In genomic region chr6:134117409-134117808, GRCh38 we compare ENCODE assay signal across 10 cellular contexts.
DNase-seq lines count a peak whose midpoint lies in the region; ATAC-seq and TF ChIP-seq lines count a peak whose summit lies in the region.
"Had no signal": no experiment of that assay in that cellular context is flagged by ENCODE, and none has a peak within 500 bp of the region (broad histone marks: within the 10 kb centered on the region; RNA-seq: fewer than 3 reads in every experiment).

No MANE protein-coding gene starts in this region.

- H3K9ac ChIP-seq in DND-41 (ENCODE audit: low read depth, low read length): no peak overlapping the region

- POLR2A ChIA-PET in activated CD8-positive, alpha-beta T cell treated with anti-CD3 and anti-CD28 coated beads for 36 hours (lab: Charles Lee): no interaction called here

- H2AFZ ChIP-seq in DND-41 (ENCODE audit: low read depth, low read length): no peak overlapping the region

- H3K4me2 ChIP-seq in DND-41 (ENCODE audit: insufficient read depth, low read length): no peak overlapping the region

- peaks cover 6% of the 10 kb centered on the region for H3K27me3 Mint-ChIP-seq in activated CD8-positive, alpha-beta T cell treated with anti-CD3 and anti-CD28 coated beads for 36 hours
- H3K27me3 Mint-ChIP-seq in immature natural killer cell (ENCODE audit: low read depth in 3 of 3): peaks cover 2 to 10% (median 6%) of the 10 kb centered on the region in 3 donors

- ATAC-seq in DND-41 (ENCODE audit: insufficient read depth, low read depth): 0 out of 3 replicates have a peak, but pooled peaks have one; percentile 37
- ATAC-seq in activated CD8-positive, alpha-beta T cell treated with anti-CD3 and anti-CD28 coated beads for 36 hours: peak; percentile 37
- no peak for ATAC-seq in GM18519 (IDR thresholded peaks at IDR 0.05; ENCODE audit: low FRiP score, unreplicated experiment)
- no peak for ATAC-seq in GM21723 (IDR thresholded peaks at IDR 0.05; ENCODE audit: unreplicated experiment)

- no peak overlapping the region for H3K27ac Mint-ChIP-seq in activated CD8-positive, alpha-beta T cell treated with anti-CD3 and anti-CD28 coated beads for 36 hours
- H3K27ac Mint-ChIP-seq in immature natural killer cell: no peak overlapping the region

- no peaks in the 10 kb centered on the region for H3K4me1 ChIP-seq in DND-41 (ENCODE audit: insufficient read depth, low read length)

- no peaks in the 10 kb centered on the region for H4K20me1 ChIP-seq in DND-41 (ENCODE audit: insufficient read depth, low read length)

- no peak overlapping the region for H3K4me3 ChIP-seq in DND-41 (ENCODE audit: low read depth in 1 of 2, low read length in 2 of 2)

- no peaks in the 10 kb centered on the region for H3K79me2 ChIP-seq in DND-41 (ENCODE audit: insufficient read depth, low read length)

- H3K4me3 Mint-ChIP-seq in activated CD8-positive, alpha-beta T cell treated with anti-CD3 and anti-CD28 coated beads for 36 hours: no peak overlapping the region
- no peak overlapping the region for H3K4me3 Mint-ChIP-seq in immature natural killer cell
- H3K4me3 Mint-ChIP-seq: natural killer cell had no signal

- intact Hi-C loops in activated CD8-positive, alpha-beta T cell treated with anti-CD3 and anti-CD28 coated beads for 36 hours (cut with micrococcal nuclease): no loop called here

- DNase-seq in DND-41 (no peak), KG1 (lab: John Stamatoyannopoulos, UW) (peak; percentile 28), middle frontal gyrus (ENCODE audit: extremely low spot score, low spot score) (peak; percentile 3), 8988T (no peak), immature natural killer cell (no peak)
- peak; percentile 24 for DNase-seq in activated CD8-positive, alpha-beta T cell treated with anti-CD3 and anti-CD28 coated beads for 36 hours
- DNase-seq: activated CD4-positive, alpha-beta T cell treated with anti-CD3 and anti-CD28 coated beads for 48 hours; natural killer cell had no signal

- no peaks in the 10 kb centered on the region for H3K36me3 Mint-ChIP-seq in activated CD8-positive, alpha-beta T cell treated with anti-CD3 and anti-CD28 coated beads for 36 hours (ENCODE audit: low read depth)
- H3K36me3 Mint-ChIP-seq in immature natural killer cell: no peaks in the 10 kb centered on the region
- H3K36me3 Mint-ChIP-seq: natural killer cell had no signal

- H3K27ac ChIP-seq in DND-41 (ENCODE audit: low read length): no peak overlapping the region

- H3K27me3 ChIP-seq in DND-41 (ENCODE audit: insufficient read depth, low read length, poor library complexity): peaks cover 6% of the 10 kb centered on the region

- CTCF ChIA-PET in activated CD8-positive, alpha-beta T cell treated with anti-CD3 and anti-CD28 coated beads for 36 hours (lab: Charles Lee): interaction anchor here (1.5 to 2.0 kb wide), 2 partner anchors 20 to 706 kb away, joined by 7 to 10 read pairs; no protein-coding TSS in a partner anchor

- no peaks in the 10 kb centered on the region for H3K9me3 Mint-ChIP-seq in activated CD8-positive, alpha-beta T cell treated with anti-CD3 and anti-CD28 coated beads for 36 hours
- no peaks in the 10 kb centered on the region for H3K9me3 Mint-ChIP-seq in immature natural killer cell
- H3K9me3 Mint-ChIP-seq: natural killer cell had no signal

- H3K4me1 Mint-ChIP-seq in activated CD8-positive, alpha-beta T cell treated with anti-CD3 and anti-CD28 coated beads for 36 hours (ENCODE audit: low read depth): peaks cover 4% of the 10 kb centered on the region
- no peaks in the 10 kb centered on the region for H3K4me1 Mint-ChIP-seq in immature natural killer cell

- no peaks in the 10 kb centered on the region for H3K36me3 ChIP-seq in DND-41 (ENCODE audit: insufficient read depth, low read length)

- no peak for TF ChIP-seq CTCF in DND-41 (IDR thresholded peaks at IDR 0.05; ENCODE audit: borderline replicate concordance, extremely low read depth, low read length, poor library complexity, severe bottlenecking)
- TF ChIP-seq CTCF in activated CD8-positive, alpha-beta T cell treated with anti-CD3 and anti-CD28 coated beads for 36 hours (IDR thresholded peaks at IDR 0.05): no peak

- no peaks in the 10 kb centered on the region for H3K9me3 ChIP-seq in DND-41 (ENCODE audit: insufficient read depth, low read length, severe bottlenecking)

Comparison
In these comparisons a context has a peak if more than half of its experiments do, and no peak if none do; other contexts are left out.
1. ATAC-seq: peak in DND-41 (single experiment) and activated CD8-positive, alpha-beta T cell treated with anti-CD3 and anti-CD28 coated beads for 36 hours (single experiment); none in GM18519 (single experiment) and GM21723 (single experiment).
2. DNase-seq: peak in KG1 (single experiment), activated CD8-positive, alpha-beta T cell treated with anti-CD3 and anti-CD28 coated beads for 36 hours (single experiment) and middle frontal gyrus (single experiment); none in DND-41 (single experiment), 8988T (single experiment) and immature natural killer cell (0 of 3).